Comparison of ENCODE assay signal across 1 cellular context in genomic region chr17:38881600-38882191, GRCh38.
A peak's percentile ranks its signal among the peaks of the same experiment; 100 is the strongest.
TF ChIP-seq lines count a peak whose summit lies in the region.

No MANE protein-coding gene starts in this region.

TF ChIP-seq in HEK293, 187 proteins besides CTCF, POLR2A, EP300 and RAD21 (continued from another document and continues in another):
- TF ChIP-seq, protein P1, sequence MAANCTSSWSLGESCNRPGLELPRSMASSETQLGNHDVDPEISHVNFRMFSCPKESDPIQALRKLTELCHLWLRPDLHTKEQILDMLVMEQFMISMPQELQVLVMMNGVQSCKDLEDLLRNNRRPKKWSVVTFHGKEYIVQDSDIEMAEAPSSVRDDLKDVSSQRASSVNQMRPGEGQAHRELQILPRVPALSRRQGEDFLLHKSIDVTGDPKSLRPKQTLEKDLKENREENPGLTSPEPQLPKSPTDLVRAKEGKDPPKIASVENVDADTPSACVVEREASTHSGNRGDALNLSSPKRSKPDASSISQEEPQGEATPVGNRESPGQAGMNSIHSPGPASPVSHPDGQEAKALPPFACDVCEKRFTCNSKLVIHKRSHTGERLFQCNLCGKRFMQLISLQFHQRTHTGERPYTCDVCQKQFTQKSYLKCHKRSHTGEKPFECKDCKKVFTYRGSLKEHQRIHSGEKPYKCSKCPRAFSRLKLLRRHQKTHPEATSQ (tag by site-specific recombination; IDR thresholded peaks at IDR 0.05), result no peak
- no peak for TF ChIP-seq ZNF23 (tag by site-specific recombination; IDR thresholded peaks at IDR 0.05; ENCODE audit: borderline replicate concordance)
- no peak for TF ChIP-seq REPIN1 (tag by site-specific recombination; IDR thresholded peaks at IDR 0.05; ENCODE audit: low read depth)
- TF ChIP-seq ZNF184 (tag by site-specific recombination; IDR thresholded peaks at IDR 0.05), result peak; percentile 94; the same call in 1 of the 2 replicates
- no peak for TF ChIP-seq ZNF341 (tag by site-specific recombination; IDR thresholded peaks at IDR 0.05; ENCODE audit: low read depth)
- peak; percentile 44; the same call in 1 of the 2 replicates for TF ChIP-seq ZNF600 (tag by site-specific recombination; IDR thresholded peaks at IDR 0.05)
- no peak for TF ChIP-seq ZNF391 (tag by site-specific recombination; IDR thresholded peaks at IDR 0.05; ENCODE audit: borderline replicate concordance, low read depth)
- TF ChIP-seq, protein P2, sequence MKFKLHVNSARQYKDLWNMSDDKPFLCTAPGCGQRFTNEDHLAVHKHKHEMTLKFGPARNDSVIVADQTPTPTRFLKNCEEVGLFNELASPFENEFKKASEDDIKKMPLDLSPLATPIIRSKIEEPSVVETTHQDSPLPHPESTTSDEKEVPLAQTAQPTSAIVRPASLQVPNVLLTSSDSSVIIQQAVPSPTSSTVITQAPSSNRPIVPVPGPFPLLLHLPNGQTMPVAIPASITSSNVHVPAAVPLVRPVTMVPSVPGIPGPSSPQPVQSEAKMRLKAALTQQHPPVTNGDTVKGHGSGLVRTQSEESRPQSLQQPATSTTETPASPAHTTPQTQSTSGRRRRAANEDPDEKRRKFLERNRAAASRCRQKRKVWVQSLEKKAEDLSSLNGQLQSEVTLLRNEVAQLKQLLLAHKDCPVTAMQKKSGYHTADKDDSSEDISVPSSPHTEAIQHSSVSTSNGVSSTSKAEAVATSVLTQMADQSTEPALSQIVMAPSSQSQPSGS (tag by site-specific recombination; IDR thresholded peaks at IDR 0.05; ENCODE audit: low read depth), result no peak
- TF ChIP-seq ZFHX2 (tag by site-specific recombination; conservative IDR thresholded peaks at IDR 0.05), result peak; percentile 98
- no peak for TF ChIP-seq ZNF138 (tag by site-specific recombination; IDR thresholded peaks at IDR 0.05; ENCODE audit: borderline replicate concordance)
- TF ChIP-seq ZNF785 (tag by site-specific recombination; IDR thresholded peaks at IDR 0.05), result no peak
- TF ChIP-seq ZNF354C (tag by site-specific recombination; IDR thresholded peaks at IDR 0.05; ENCODE audit: borderline replicate concordance, low read depth), result no peak
- no peak for TF ChIP-seq ZNF202 (tag by site-specific recombination; IDR thresholded peaks at IDR 0.05; ENCODE audit: borderline replicate concordance)
- no peak for TF ChIP-seq ZNF10 (tag by site-specific recombination; IDR thresholded peaks at IDR 0.05)
- peak; percentile 31; the same call in 1 of the 2 replicates for TF ChIP-seq KLF1 (tag by site-specific recombination; IDR thresholded peaks at IDR 0.05)
- TF ChIP-seq HOXC10 (CRISPR knock-in tag; IDR thresholded peaks at IDR 0.05), result no peak
- no peak for TF ChIP-seq ZNF404 (tag by site-specific recombination; IDR thresholded peaks at IDR 0.05)
- TF ChIP-seq ZNF837 (tag by site-specific recombination; IDR thresholded peaks at IDR 0.05), result no peak
- no peak for TF ChIP-seq TRIM28 (IDR thresholded peaks at IDR 0.05; ENCODE audit: borderline replicate concordance, low read length)
- TF ChIP-seq HOXA7 (CRISPR knock-in tag; IDR thresholded peaks at IDR 0.05; ENCODE audit: borderline replicate concordance), result no peak
- TF ChIP-seq ZNF692 (tag by site-specific recombination; IDR thresholded peaks at IDR 0.05), result peak; percentile 98
- no peak for TF ChIP-seq PRDM2 (tag by site-specific recombination; IDR thresholded peaks at IDR 0.05; ENCODE audit: borderline replicate concordance)
- no peak for TF ChIP-seq ZNF19 (tag by site-specific recombination; IDR thresholded peaks at IDR 0.05; ENCODE audit: low read depth)
- TF ChIP-seq, protein P3, sequence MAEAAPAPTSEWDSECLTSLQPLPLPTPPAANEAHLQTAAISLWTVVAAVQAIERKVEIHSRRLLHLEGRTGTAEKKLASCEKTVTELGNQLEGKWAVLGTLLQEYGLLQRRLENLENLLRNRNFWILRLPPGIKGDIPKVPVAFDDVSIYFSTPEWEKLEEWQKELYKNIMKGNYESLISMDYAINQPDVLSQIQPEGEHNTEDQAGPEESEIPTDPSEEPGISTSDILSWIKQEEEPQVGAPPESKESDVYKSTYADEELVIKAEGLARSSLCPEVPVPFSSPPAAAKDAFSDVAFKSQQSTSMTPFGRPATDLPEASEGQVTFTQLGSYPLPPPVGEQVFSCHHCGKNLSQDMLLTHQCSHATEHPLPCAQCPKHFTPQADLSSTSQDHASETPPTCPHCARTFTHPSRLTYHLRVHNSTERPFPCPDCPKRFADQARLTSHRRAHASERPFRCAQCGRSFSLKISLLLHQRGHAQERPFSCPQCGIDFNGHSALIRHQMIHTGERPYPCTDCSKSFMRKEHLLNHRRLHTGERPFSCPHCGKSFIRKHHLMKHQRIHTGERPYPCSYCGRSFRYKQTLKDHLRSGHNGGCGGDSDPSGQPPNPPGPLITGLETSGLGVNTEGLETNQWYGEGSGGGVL (tag by site-specific recombination; IDR thresholded peaks at IDR 0.05), result 0 out of 2 replicates have a peak, but pooled peaks have one; percentile 46
- TF ChIP-seq ZNF132 (tag by site-specific recombination; IDR thresholded peaks at IDR 0.05; ENCODE audit: borderline replicate concordance), result no peak
- no peak for TF ChIP-seq ZNF558 (tag by site-specific recombination; IDR thresholded peaks at IDR 0.05)
- no peak for TF ChIP-seq SALL2 (tag by site-specific recombination; IDR thresholded peaks at IDR 0.05; ENCODE audit: borderline replicate concordance)
- no peak for TF ChIP-seq MZF1 (tag by site-specific recombination; IDR thresholded peaks at IDR 0.05; ENCODE audit: borderline replicate concordance)
- peak; percentile 89 for TF ChIP-seq PRDM1 (tag by site-specific recombination; IDR thresholded peaks at IDR 0.05)
- TF ChIP-seq, protein P4, sequence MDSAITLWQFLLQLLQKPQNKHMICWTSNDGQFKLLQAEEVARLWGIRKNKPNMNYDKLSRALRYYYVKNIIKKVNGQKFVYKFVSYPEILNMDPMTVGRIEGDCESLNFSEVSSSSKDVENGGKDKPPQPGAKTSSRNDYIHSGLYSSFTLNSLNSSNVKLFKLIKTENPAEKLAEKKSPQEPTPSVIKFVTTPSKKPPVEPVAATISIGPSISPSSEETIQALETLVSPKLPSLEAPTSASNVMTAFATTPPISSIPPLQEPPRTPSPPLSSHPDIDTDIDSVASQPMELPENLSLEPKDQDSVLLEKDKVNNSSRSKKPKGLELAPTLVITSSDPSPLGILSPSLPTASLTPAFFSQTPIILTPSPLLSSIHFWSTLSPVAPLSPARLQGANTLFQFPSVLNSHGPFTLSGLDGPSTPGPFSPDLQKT (IDR thresholded peaks at IDR 0.05; ENCODE audit: borderline replicate concordance, low read depth, low read length), result no peak
- no peak for TF ChIP-seq AEBP2 (tag by site-specific recombination; IDR thresholded peaks at IDR 0.05; ENCODE audit: borderline replicate concordance)
- TF ChIP-seq HOXD13 (CRISPR knock-in tag; IDR thresholded peaks at IDR 0.05; ENCODE audit: borderline replicate concordance), result no peak
- TF ChIP-seq ZBTB26 (tag by site-specific recombination; optimal IDR thresholded peaks at IDR 0.05), result no peak
- no peak for TF ChIP-seq GFI1B (tag by site-specific recombination; IDR thresholded peaks at IDR 0.05)
- TF ChIP-seq ZBTB1 (tag by site-specific recombination; IDR thresholded peaks at IDR 0.05), result no peak
- no peak for TF ChIP-seq ZFP41 (tag by site-specific recombination; IDR thresholded peaks at IDR 0.05; ENCODE audit: borderline replicate concordance)
- TF ChIP-seq ZNF621 (tag by site-specific recombination; IDR thresholded peaks at IDR 0.05), result no peak
- no peak for TF ChIP-seq ZNF426 (tag by site-specific recombination; IDR thresholded peaks at IDR 0.05)
- TF ChIP-seq, protein P5, sequence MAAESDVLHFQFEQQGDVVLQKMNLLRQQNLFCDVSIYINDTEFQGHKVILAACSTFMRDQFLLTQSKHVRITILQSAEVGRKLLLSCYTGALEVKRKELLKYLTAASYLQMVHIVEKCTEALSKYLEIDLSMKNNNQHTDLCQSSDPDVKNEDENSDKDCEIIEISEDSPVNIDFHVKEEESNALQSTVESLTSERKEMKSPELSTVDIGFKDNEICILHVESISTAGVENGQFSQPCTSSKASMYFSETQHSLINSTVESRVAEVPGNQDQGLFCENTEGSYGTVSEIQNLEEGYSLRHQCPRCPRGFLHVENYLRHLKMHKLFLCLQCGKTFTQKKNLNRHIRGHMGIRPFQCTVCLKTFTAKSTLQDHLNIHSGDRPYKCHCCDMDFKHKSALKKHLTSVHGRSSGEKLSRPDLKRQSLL (tag by site-specific recombination; IDR thresholded peaks at IDR 0.05), result 0 out of 2 replicates have a peak, but pooled peaks have one; percentile 26
- peak; percentile 59; the same call in 1 of the 2 replicates for TF ChIP-seq ZNF324 (tag by site-specific recombination; IDR thresholded peaks at IDR 0.05)
- no peak for TF ChIP-seq ZNF433 (tag by site-specific recombination; IDR thresholded peaks at IDR 0.05; ENCODE audit: low read depth)
- TF ChIP-seq ZNF701 (tag by site-specific recombination; IDR thresholded peaks at IDR 0.05), result no peak
- no peak for TF ChIP-seq ZNF155 (tag by site-specific recombination; IDR thresholded peaks at IDR 0.05)
- TF ChIP-seq SETDB1 (IDR thresholded peaks at IDR 0.05; ENCODE audit: insufficient read length, low read length), result no peak
- TF ChIP-seq ZNF843 (tag by site-specific recombination; IDR thresholded peaks at IDR 0.05), result no peak
- TF ChIP-seq GLI2 (tag by site-specific recombination; IDR thresholded peaks at IDR 0.05; ENCODE audit: borderline replicate concordance, low read depth), result no peak
